8 cellular contexts compared by ENCODE assay signal in the genomic region with DNA sequence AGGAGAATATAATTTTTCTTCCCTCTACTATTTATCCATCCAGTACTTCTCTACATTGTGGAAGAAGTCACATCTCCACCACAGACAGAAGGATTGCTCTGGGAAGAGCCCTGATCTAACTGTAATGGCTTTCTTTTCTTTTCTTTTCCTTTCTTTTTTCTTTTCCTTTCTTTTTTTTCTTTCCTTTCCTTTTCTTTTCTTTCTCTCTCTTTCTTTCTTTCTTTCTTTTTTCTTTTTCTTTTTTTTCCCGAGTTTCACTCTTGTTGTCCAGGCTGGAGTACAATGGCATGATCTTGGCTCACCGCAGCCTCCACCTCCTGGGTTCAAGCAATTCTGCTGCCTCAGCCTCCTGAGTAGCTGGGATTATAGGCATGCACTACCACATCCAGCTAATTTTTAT.
DNase-seq lines count a peak whose midpoint lies in the region; ATAC-seq and TF ChIP-seq lines count a peak whose summit lies in the region.
"Not testable (repeated sequence)": the region's sequence is repeated elsewhere in the genome, so short reads cannot be mapped to it uniquely, and the experiment has no call there.

No MANE protein-coding gene starts in this region.

- H3K4me1 ChIP-seq in BLaER1 = peaks cover 27% of the 10 kb centered on the region
- not testable (repeated sequence) for H3K4me1 ChIP-seq in left ventricle myocardium inferior, psoas muscle, suprapubic skin

- not testable (repeated sequence) for TF ChIP-seq POLR2A in suprapubic skin (IDR thresholded peaks at IDR 0.05)

- not testable (repeated sequence) for H3K4me3 ChIP-seq in BLaER1
- H3K4me3 ChIP-seq in Jurkat, Clone E6-1 (ENCODE audit: low read length) = peak overlapping the region; percentile 27
- H3K4me3 ChIP-seq in WI38 (ENCODE audit: low read depth, low read length) (peak overlapping the region; percentile 35), left ventricle myocardium inferior (peak overlapping the region; percentile 38), psoas muscle (peak overlapping the region; percentile 45), suprapubic skin (peak overlapping the region; percentile 26)

- H3K4me1 Mint-ChIP-seq in activated T-helper 17 cell treated with anti-CD3 and anti-CD28 coated beads, Interleukin-2, amount 50 U/mL, for 72 hours; central memory CD8-positive, alpha-beta T cell: not testable (repeated sequence)

- 71 to 96% (median 82%) methylated on average over 2 of the region's 2 CpGs for WGBS in psoas muscle, 3 donors
- 93% methylated on average over 2 of the region's 2 CpGs for WGBS in suprapubic skin

- H3K27ac ChIP-seq in BLaER1; left ventricle myocardium inferior (replicated peaks); psoas muscle; suprapubic skin: not testable (repeated sequence)

- H3K9me3 ChIP-seq in BLaER1; left ventricle myocardium inferior (replicated peaks); psoas muscle; suprapubic skin: not testable (repeated sequence)

- H4K20me1 ChIP-seq in BLaER1 = not testable (repeated sequence)

- intact Hi-C loops in left ventricle myocardium inferior (cut with micrococcal nuclease); psoas muscle (cut with DNase I): not testable (repeated sequence)

- not testable (repeated sequence) for H3K36me3 ChIP-seq in BLaER1; left ventricle myocardium inferior; psoas muscle (ENCODE audit: insufficient read depth in 1 of 2, low read depth in 1 of 2); suprapubic skin

- not testable (repeated sequence) for H3K9me3 Mint-ChIP-seq in activated T-helper 17 cell treated with anti-CD3 and anti-CD28 coated beads, Interleukin-2, amount 50 U/mL, for 72 hours; central memory CD8-positive, alpha-beta T cell

- not testable (repeated sequence) for H3K27me3 ChIP-seq in BLaER1; left ventricle myocardium inferior (ENCODE audit: low read depth); psoas muscle (ENCODE audit: insufficient read depth in 3 of 3, low read length in 2 of 3); suprapubic skin

- not testable (repeated sequence) for H3K9ac ChIP-seq in BLaER1

- not testable (repeated sequence) for DNase-seq in Jurkat, Clone E6-1 (ENCODE audit: low read depth, low spot score); central memory CD8-positive, alpha-beta T cell (ENCODE audit: low spot score in 2 of 2); left ventricle myocardium inferior; psoas muscle; suprapubic skin (ENCODE audit: low spot score in 2 of 2)

- peaks cover 10% of the 10 kb centered on the region for H3K27me3 Mint-ChIP-seq in activated T-helper 17 cell treated with anti-CD3 and anti-CD28 coated beads, Interleukin-2, amount 50 U/mL, for 72 hours
- peaks cover 16% of the 10 kb centered on the region for H3K27me3 Mint-ChIP-seq in central memory CD8-positive, alpha-beta T cell

- peak overlapping the region; percentile 70 for H3K4me3 Mint-ChIP-seq in activated T-helper 17 cell treated with anti-CD3 and anti-CD28 coated beads, Interleukin-2, amount 50 U/mL, for 72 hours
- H3K4me3 Mint-ChIP-seq in central memory CD8-positive, alpha-beta T cell = peak overlapping the region; percentile 63

- not testable (repeated sequence) for TF ChIP-seq CTCF in WI38 (IDR thresholded peaks at IDR 0.05; ENCODE audit: low read depth, low read length); left ventricle myocardium inferior (IDR thresholded peaks at IDR 0.05; ENCODE audit: borderline replicate concordance); psoas muscle (IDR thresholded peaks at IDR 0.05); suprapubic skin (IDR thresholded peaks at IDR 0.05)

- TF ChIP-seq EP300 in suprapubic skin (IDR thresholded peaks at IDR 0.05) = not testable (repeated sequence)

- not testable (repeated sequence) for H3K27ac Mint-ChIP-seq in activated T-helper 17 cell treated with anti-CD3 and anti-CD28 coated beads, Interleukin-2, amount 50 U/mL, for 72 hours
- H3K27ac Mint-ChIP-seq in central memory CD8-positive, alpha-beta T cell (ENCODE audit: low read depth) = peak overlapping the region; percentile 95

- H3K4me2 ChIP-seq in BLaER1 = peak overlapping the region; percentile 33

- not testable (repeated sequence) for H3K36me3 Mint-ChIP-seq in activated T-helper 17 cell treated with anti-CD3 and anti-CD28 coated beads, Interleukin-2, amount 50 U/mL, for 72 hours (ENCODE audit: low read depth); central memory CD8-positive, alpha-beta T cell (ENCODE audit: insufficient read depth)

- ATAC-seq in activated T-helper 17 cell treated with anti-CD3 and anti-CD28 coated beads, Interleukin-2, amount 50 U/mL, for 72 hours (replicated peaks); central memory CD8-positive, alpha-beta T cell (replicated peaks; ENCODE audit: extremely low read depth, poor library complexity, severe bottlenecking); psoas muscle: not testable (repeated sequence)
